In the genomic region with DNA sequence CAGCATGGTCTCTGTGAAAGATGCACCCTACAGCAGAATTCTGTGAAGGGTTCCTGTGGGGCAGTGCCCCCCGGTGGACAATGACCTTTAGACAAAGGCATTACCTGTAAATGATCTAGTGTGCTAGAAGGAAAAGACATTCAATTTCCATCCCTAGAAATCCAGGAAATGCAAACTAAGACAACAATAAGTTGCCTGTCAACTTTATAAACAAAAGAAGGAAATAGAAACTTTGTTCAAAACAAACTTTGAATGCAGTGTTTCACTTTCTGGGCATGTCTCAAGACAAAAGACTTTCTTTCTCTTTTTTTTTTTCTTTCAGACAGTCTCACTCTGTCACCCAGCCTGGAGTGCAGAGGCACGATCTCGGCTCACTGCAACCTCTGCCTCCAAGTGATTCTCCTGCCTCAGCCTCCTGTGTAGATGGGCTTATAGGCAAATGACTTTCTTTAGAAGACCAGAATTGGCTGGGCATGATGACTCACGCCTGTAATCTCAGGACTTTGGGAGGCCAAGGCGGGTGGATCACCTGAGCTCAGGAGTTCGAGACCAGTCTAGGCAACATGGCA, we compare ENCODE assay signal across 12 cellular contexts. TPM values are rescaled to one million over a fixed set of nuclear protein-coding genes. Genes with fewer than 3 reads are reported as not detected.
DNase-seq lines count a peak whose midpoint lies in the region; ATAC-seq and TF ChIP-seq lines count a peak whose summit lies in the region.
"Had no signal": no experiment of that assay in that cellular context is flagged by ENCODE, and none has a peak within 500 bp of the region (broad histone marks: within the 10 kb centered on the region; RNA-seq: fewer than 3 reads in every experiment).

No MANE protein-coding gene starts in this region.

- H3K36me3 ChIP-seq in A673 (ENCODE audit: insufficient read depth, low read length, poor library complexity, severe bottlenecking): no peaks in the 10 kb centered on the region
- no peaks in the 10 kb centered on the region for H3K36me3 ChIP-seq in endodermal cell (ENCODE audit: control insufficient read depth, insufficient read depth, low read length)
- H3K36me3 ChIP-seq: lower lobe of right lung had no signal

- BruUV-seq in A673 (replicated peaks; lab: Mats Ljungman, UMichigan): no TSS peak

- H3K4me3 ChIP-seq in A673 (ENCODE audit: low read depth, low read length, poor library complexity, severe bottlenecking): no peak overlapping the region
- H3K4me3 ChIP-seq in endodermal cell (ENCODE audit: low read length): no peak overlapping the region
- H3K4me3 ChIP-seq: lower lobe of right lung had no signal

- H3K27me3 ChIP-seq in A673 (replicated peaks; ENCODE audit: insufficient read depth, low read depth, low read length, poor library complexity): no peaks in the 10 kb centered on the region
- no peaks in the 10 kb centered on the region for H3K27me3 ChIP-seq in endodermal cell (ENCODE audit: control insufficient read depth, insufficient read depth, low read length, poor library complexity, severe bottlenecking)

- WGBS in endodermal cell (ENCODE audit: insufficient coverage in 1 of 2, insufficient read length in 1 of 2), 2 experiments: 81% methylated on average over 3 to 6 of the region's 6 CpGs

- TF ChIP-seq CTCF in A673 (conservative IDR thresholded peaks at IDR 0.05; ENCODE audit: low read depth, low read length): 0 out of 2 replicates have a peak, but pooled peaks have one; percentile 15
- TF ChIP-seq CTCF in GM10248 (IDR thresholded peaks at IDR 0.05; ENCODE audit: control extremely low read depth, extremely low read depth, low read depth, missing control alignments): peak; percentile 11
- peak; percentile 70 for TF ChIP-seq CTCF in endodermal cell (conservative IDR thresholded peaks at IDR 0.05)

- intact Hi-C loops in A673 (cut with micrococcal nuclease; ENCODE audit: unreplicated experiment): loop anchor here (5.0 kb wide), 1 partner anchor 87 kb away; no protein-coding TSS in a partner anchor

- H3K27ac ChIP-seq in A673 (ENCODE audit: low read depth, low read length, poor library complexity, severe bottlenecking): no peak overlapping the region
- no peak overlapping the region for H3K27ac ChIP-seq in endodermal cell (ENCODE audit: low read depth, low read length)
- H3K27ac ChIP-seq: lower lobe of right lung had no signal

- no peak overlapping the region for H3K9ac ChIP-seq in endodermal cell (ENCODE audit: extremely low read depth, low read length, poor library complexity, severe bottlenecking)

- no peak overlapping the region for H3K4me3 Mint-ChIP-seq in endodermal cell
- H3K4me3 Mint-ChIP-seq: activated naive CD8-positive, alpha-beta T cell had no signal

- POLR2A ChIA-PET in A673 (lab: Charles Lee; ENCODE audit: low non-redundant PET): no interaction called here
- POLR2A ChIA-PET in GM10248 (lab: Yijun Ruan, JAX): no interaction called here

- no peak overlapping the region for H3K27ac Mint-ChIP-seq in endodermal cell
- H3K27ac Mint-ChIP-seq: activated naive CD8-positive, alpha-beta T cell had no signal

- no peaks in the 10 kb centered on the region for H3K36me3 Mint-ChIP-seq in endodermal cell (ENCODE audit: low read depth)
- H3K36me3 Mint-ChIP-seq: activated naive CD8-positive, alpha-beta T cell had no signal

- H3K9me3 ChIP-seq in A673 (ENCODE audit: low read depth, low read length, poor library complexity, severe bottlenecking) (no peaks in the 10 kb centered on the region), endodermal cell (ENCODE audit: control insufficient read depth, low read length) (no peaks in the 10 kb centered on the region)
- H3K9me3 ChIP-seq: lower lobe of right lung had no signal

- H3K9me3 Mint-ChIP-seq in endodermal cell: no peaks in the 10 kb centered on the region

- no peak for ATAC-seq in GM21619 (IDR thresholded peaks at IDR 0.05; ENCODE audit: unreplicated experiment)
- ATAC-seq in GM19463 (IDR thresholded peaks at IDR 0.05; ENCODE audit: unreplicated experiment): no peak
- no peak for ATAC-seq in GM19035 (IDR thresholded peaks at IDR 0.05; ENCODE audit: unreplicated experiment)
- ATAC-seq: lower lobe of right lung had no signal

- DNase-seq in A673 (ENCODE audit: low spot score) (no peak), GM10248 (ENCODE audit: extremely low spot score) (no peak), NAMALWA (ENCODE audit: low spot score) (peak; percentile 11), endodermal cell (peak; percentile 78), NCI-H187 treated with DMSO at 0.1 percent for 48 hours (lab: John Stamatoyannopoulos, UW) (no peak)
- DNase-seq: erythroblast, lower lobe of right lung had no signal

- no peaks in the 10 kb centered on the region for H3K4me1 Mint-ChIP-seq in endodermal cell

- peaks cover 6% of the 10 kb centered on the region for H3K4me1 ChIP-seq in A673 (ENCODE audit: insufficient read depth, low read length, poor library complexity, severe bottlenecking)
- H3K4me1 ChIP-seq in endodermal cell (ENCODE audit: control insufficient read depth, insufficient read depth, low read length): no peaks in the 10 kb centered on the region
- H3K4me1 ChIP-seq: lower lobe of right lung had no signal

- H3K27me3 Mint-ChIP-seq in endodermal cell (ENCODE audit: insufficient read depth): peaks cover 4% of the 10 kb centered on the region
- H3K27me3 Mint-ChIP-seq: activated naive CD8-positive, alpha-beta T cell had no signal

- CTCF ChIA-PET in A673 (lab: Charles Lee) (interaction anchor here (0.6 kb wide), 1 partner anchor 19 kb away, joined by 3 read pairs; no protein-coding TSS in a partner anchor), GM10248 (lab: Yijun Ruan, JAX) (interaction anchor here (0.6 to 9.8 kb wide), 3 partner anchors 9 to 164 kb away, joined by 3 to 71 read pairs (median 4); no protein-coding TSS in a partner anchor)

RNA-seq across cellular contexts. Expression of a gene that starts 15.5 kb away (rescaled TPM):
- not detected in 2 replicates for total RNA-seq in A673 (2021)
- total RNA-seq in endodermal cell: under 1 TPM in 1 of 2 donors, not detected in 1; 0.59 TPM
- not detected for polyA plus RNA-seq in endodermal cell (2013, experiment 1 of 2)
- not detected for polyA plus RNA-seq in endodermal cell (2013, experiment 2 of 2)
- total RNA-seq: lower lobe of right lung; T-helper 2 cell treated with Interferon-gamma antibody and Interleukin-4, amounts not matched to agents 100 ng/mL and 5 ng/mL, for 36 hours had no signal

RNA-seq across cellular contexts. Expression of a gene that starts 35.2 kb away (rescaled TPM):
- total RNA-seq in A673 (2021): 0.21 and 0.31 TPM in 2 replicates
- total RNA-seq in endodermal cell: under 1 TPM; 0.33 to 0.51 TPM
- 1.9 TPM for polyA plus RNA-seq in endodermal cell (2013, experiment 1 of 2)
- polyA plus RNA-seq in endodermal cell (2013, experiment 2 of 2): 1.4 TPM

Comparison
In these comparisons a context has a peak if more than half of its experiments do, and no peak if none do; other contexts are left out.
1. DNase-seq: peak in NAMALWA (single experiment) and endodermal cell (single experiment); none in A673 (single experiment), GM10248 (single experiment) and NCI-H187 treated with DMSO at 0.1 percent for 48 hours (single experiment).
2. CTCF ChIP-seq: peak in every context shown above with its lines; median percentile 70 in endodermal cell; 15 in A673; 11 in GM10248.